Comparison of ENCODE assay signal across 4 cellular contexts in the genomic region with DNA sequence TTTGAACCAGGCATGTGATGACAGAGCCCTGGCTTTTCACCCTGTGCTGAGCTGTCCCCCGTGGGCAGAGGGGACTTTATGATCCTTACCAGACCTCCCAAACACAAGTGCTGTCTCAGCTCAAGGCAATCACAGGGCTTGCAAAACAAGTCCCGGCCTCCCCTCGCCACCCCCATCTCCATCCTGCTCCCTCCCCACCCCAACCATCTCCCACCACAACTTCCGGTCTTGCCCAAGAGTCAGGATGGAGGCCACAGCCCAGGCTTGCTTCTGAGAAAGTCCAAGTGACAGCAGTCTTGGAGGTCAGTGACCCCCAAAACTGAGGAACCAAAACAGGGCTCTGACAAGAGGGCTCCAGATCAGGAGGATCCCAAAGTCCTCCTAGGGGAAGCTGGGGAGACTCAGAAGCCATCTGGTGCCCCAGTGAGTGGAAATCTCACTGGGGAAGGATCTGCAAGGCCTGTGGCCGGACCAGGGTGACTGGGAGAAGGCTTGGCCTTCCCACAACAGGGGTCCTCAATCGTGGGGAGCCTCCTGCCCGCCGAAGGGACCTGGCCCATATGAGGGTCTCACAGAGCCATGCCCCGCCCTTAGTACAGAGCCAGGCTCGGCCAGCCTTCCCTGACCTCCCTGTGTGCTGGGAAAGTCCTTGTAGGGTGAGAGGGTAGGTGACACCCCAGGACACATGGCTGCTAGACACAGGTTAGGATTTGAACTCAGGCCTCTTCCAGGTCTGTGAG.
TF ChIP-seq lines count a peak whose summit lies in the region.

No MANE protein-coding gene starts in this region.

TF ChIP-seq in SK-N-SH, 30 proteins besides CTCF, POLR2A, EP300 and RAD21:
- TF ChIP-seq MEF2A (IDR thresholded peaks at IDR 0.05; ENCODE audit: borderline replicate concordance, low read depth) (no peak), FOSL2 (IDR thresholded peaks at IDR 0.05; ENCODE audit: borderline replicate concordance, low read depth) (no peak), SMC3 (IDR thresholded peaks at IDR 0.05; ENCODE audit: low read depth, low read length) (no peak), GABPA (IDR thresholded peaks at IDR 0.05; ENCODE audit: low read depth) (no peak)
- TF ChIP-seq, protein P1, sequence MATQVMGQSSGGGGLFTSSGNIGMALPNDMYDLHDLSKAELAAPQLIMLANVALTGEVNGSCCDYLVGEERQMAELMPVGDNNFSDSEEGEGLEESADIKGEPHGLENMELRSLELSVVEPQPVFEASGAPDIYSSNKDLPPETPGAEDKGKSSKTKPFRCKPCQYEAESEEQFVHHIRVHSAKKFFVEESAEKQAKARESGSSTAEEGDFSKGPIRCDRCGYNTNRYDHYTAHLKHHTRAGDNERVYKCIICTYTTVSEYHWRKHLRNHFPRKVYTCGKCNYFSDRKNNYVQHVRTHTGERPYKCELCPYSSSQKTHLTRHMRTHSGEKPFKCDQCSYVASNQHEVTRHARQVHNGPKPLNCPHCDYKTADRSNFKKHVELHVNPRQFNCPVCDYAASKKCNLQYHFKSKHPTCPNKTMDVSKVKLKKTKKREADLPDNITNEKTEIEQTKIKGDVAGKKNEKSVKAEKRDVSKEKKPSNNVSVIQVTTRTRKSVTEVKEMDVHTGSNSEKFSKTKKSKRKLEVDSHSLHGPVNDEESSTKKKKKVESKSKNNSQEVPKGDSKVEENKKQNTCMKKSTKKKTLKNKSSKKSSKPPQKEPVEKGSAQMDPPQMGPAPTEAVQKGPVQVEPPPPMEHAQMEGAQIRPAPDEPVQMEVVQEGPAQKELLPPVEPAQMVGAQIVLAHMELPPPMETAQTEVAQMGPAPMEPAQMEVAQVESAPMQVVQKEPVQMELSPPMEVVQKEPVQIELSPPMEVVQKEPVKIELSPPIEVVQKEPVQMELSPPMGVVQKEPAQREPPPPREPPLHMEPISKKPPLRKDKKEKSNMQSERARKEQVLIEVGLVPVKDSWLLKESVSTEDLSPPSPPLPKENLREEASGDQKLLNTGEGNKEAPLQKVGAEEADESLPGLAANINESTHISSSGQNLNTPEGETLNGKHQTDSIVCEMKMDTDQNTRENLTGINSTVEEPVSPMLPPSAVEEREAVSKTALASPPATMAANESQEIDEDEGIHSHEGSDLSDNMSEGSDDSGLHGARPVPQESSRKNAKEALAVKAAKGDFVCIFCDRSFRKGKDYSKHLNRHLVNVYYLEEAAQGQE (IDR thresholded peaks at IDR 0.05; ENCODE audit: low read depth, low read length) = no peak
- TF ChIP-seq, protein P2, sequence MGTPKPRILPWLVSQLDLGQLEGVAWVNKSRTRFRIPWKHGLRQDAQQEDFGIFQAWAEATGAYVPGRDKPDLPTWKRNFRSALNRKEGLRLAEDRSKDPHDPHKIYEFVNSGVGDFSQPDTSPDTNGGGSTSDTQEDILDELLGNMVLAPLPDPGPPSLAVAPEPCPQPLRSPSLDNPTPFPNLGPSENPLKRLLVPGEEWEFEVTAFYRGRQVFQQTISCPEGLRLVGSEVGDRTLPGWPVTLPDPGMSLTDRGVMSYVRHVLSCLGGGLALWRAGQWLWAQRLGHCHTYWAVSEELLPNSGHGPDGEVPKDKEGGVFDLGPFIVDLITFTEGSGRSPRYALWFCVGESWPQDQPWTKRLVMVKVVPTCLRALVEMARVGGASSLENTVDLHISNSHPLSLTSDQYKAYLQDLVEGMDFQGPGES (IDR thresholded peaks at IDR 0.05; ENCODE audit: low read depth, low read length) = no peak

TF ChIP-seq in SK-N-SH treated with all-trans-retinoic acid at 6 μM for 48 hours, 23 proteins besides CTCF, POLR2A, EP300 and RAD21:
- TF ChIP-seq, protein P3, sequence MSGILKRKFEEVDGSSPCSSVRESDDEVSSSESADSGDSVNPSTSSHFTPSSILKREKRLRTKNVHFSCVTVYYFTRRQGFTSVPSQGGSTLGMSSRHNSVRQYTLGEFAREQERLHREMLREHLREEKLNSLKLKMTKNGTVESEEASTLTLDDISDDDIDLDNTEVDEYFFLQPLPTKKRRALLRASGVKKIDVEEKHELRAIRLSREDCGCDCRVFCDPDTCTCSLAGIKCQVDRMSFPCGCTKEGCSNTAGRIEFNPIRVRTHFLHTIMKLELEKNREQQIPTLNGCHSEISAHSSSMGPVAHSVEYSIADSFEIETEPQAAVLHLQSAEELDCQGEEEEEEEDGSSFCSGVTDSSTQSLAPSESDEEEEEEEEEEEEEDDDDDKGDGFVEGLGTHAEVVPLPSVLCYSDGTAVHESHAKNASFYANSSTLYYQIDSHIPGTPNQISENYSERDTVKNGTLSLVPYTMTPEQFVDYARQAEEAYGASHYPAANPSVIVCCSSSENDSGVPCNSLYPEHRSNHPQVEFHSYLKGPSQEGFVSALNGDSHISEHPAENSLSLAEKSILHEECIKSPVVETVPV (CRISPR knock-in tag; IDR thresholded peaks at IDR 0.05) = no peak
- TF ChIP-seq GLIS3 (CRISPR knock-in tag; IDR thresholded peaks at IDR 0.05) (no peak), OSR1 (CRISPR knock-in tag; IDR thresholded peaks at IDR 0.05) (no peak)
- TF ChIP-seq, protein P4, sequence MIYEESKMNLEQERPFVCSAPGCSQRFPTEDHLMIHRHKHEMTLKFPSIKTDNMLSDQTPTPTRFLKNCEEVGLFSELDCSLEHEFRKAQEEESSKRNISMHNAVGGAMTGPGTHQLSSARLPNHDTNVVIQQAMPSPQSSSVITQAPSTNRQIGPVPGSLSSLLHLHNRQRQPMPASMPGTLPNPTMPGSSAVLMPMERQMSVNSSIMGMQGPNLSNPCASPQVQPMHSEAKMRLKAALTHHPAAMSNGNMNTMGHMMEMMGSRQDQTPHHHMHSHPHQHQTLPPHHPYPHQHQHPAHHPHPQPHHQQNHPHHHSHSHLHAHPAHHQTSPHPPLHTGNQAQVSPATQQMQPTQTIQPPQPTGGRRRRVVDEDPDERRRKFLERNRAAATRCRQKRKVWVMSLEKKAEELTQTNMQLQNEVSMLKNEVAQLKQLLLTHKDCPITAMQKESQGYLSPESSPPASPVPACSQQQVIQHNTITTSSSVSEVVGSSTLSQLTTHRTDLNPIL (CRISPR knock-in tag; IDR thresholded peaks at IDR 0.05; ENCODE audit: low read depth) = no peak

TF ChIP-seq in K562, 482 proteins besides CTCF, POLR2A, EP300 and RAD21 (continues in another document):
- TF ChIP-seq NR2C1 (IDR thresholded peaks at IDR 0.05) (no peak), NR2C1 (tag; IDR thresholded peaks at IDR 0.05) (peak; percentile 27; the same call in 1 of the 2 replicates), RB1 (IDR thresholded peaks at IDR 0.05; ENCODE audit: low read depth) (no peak), ZNF766 (CRISPR knock-in tag; conservative IDR thresholded peaks at IDR 0.05) (no peak), ZNF699 (CRISPR knock-in tag; IDR thresholded peaks at IDR 0.05; ENCODE audit: insufficient replicate concordance) (no peak), GABPA (tag; conservative IDR thresholded peaks at IDR 0.05; ENCODE audit: low read depth) (peak; percentile 66), RBM34 (IDR thresholded peaks at IDR 0.05; ENCODE audit: borderline replicate concordance, insufficient read depth, low read length) (no peak)
- TF ChIP-seq, protein P5, sequence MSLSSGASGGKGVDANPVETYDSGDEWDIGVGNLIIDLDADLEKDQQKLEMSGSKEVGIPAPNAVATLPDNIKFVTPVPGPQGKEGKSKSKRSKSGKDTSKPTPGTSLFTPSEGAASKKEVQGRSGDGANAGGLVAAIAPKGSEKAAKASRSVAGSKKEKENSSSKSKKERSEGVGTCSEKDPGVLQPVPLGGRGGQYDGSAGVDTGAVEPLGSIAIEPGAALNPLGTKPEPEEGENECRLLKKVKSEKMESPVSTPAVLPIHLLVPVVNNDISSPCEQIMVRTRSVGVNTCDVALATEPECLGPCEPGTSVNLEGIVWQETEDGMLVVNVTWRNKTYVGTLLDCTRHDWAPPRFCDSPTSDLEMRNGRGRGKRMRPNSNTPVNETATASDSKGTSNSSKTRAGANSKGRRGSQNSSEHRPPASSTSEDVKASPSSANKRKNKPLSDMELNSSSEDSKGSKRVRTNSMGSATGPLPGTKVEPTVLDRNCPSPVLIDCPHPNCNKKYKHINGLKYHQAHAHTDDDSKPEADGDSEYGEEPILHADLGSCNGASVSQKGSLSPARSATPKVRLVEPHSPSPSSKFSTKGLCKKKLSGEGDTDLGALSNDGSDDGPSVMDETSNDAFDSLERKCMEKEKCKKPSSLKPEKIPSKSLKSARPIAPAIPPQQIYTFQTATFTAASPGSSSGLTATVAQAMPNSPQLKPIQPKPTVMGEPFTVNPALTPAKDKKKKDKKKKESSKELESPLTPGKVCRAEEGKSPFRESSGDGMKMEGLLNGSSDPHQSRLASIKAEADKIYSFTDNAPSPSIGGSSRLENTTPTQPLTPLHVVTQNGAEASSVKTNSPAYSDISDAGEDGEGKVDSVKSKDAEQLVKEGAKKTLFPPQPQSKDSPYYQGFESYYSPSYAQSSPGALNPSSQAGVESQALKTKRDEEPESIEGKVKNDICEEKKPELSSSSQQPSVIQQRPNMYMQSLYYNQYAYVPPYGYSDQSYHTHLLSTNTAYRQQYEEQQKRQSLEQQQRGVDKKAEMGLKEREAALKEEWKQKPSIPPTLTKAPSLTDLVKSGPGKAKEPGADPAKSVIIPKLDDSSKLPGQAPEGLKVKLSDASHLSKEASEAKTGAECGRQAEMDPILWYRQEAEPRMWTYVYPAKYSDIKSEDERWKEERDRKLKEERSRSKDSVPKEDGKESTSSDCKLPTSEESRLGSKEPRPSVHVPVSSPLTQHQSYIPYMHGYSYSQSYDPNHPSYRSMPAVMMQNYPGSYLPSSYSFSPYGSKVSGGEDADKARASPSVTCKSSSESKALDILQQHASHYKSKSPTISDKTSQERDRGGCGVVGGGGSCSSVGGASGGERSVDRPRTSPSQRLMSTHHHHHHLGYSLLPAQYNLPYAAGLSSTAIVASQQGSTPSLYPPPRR (CRISPR knock-in tag; IDR thresholded peaks at IDR 0.05; ENCODE audit: borderline replicate concordance) = no peak

TF ChIP-seq in HepG2, 621 proteins besides CTCF, POLR2A, EP300 and RAD21:
- TF ChIP-seq GABPB1 (CRISPR knock-in tag; IDR thresholded peaks at IDR 0.05) (0 out of 2 replicates have a peak, but pooled peaks have one; percentile 28), IRX3 (CRISPR knock-in tag; IDR thresholded peaks at IDR 0.05; ENCODE audit: borderline replicate concordance, low read depth) (no peak)
